37 cellular contexts compared by ENCODE assay signal in genomic region chr9:33255471-33255870, GRCh38. TPM values are rescaled to one million over a fixed set of nuclear protein-coding genes. Genes with fewer than 3 reads are reported as not detected.
"Had no signal": no experiment of that assay in that cellular context is flagged by ENCODE, and none has a peak within 500 bp of the region (broad histone marks: within the 10 kb centered on the region; RNA-seq: fewer than 3 reads in every experiment).

No MANE protein-coding gene starts in this region.

- H3K27ac Mint-ChIP-seq: memory B cell; mesothelial cell of epicardium; natural killer cell treated with Interleukin-12 subunit alpha and Interleukin-12 subunit beta and Interleukin-15 and Interleukin-18, amount 100 ng/mL, for 72 hours; stimulated activated memory B cell treated with anti-CD40 and anti-IgM and Interleukin-4, amounts not matched to agents 10 μg/mL and 1 μg/mL and 100 μg/mL, for 72 hours had no signal

- H3K9me3 ChIP-seq: esophagus muscularis mucosa, heart right ventricle, left ventricle myocardium inferior, lower lobe of right lung, mucosa of descending colon, neutrophil, pancreas, spleen, thoracic aorta, tibial nerve, upper lobe of right lung, uterus had no signal

- FAIRE-seq: endometrium, islet of Langerhans, pancreas had no signal

- H3K36me3 ChIP-seq: uterus had no signal

- H3K4me1 ChIP-seq: esophagus muscularis mucosa, lower lobe of right lung, pancreas, tibial nerve, upper lobe of right lung, uterus had no signal

- ATAC-seq: effector memory CD8-positive, alpha-beta T cell; left colon; lower lobe of right lung; mucosa of descending colon; natural killer cell treated with Interleukin-12 subunit alpha and Interleukin-12 subunit beta and Interleukin-15 and Interleukin-18, amount 100 ng/mL, for 72 hours; pancreas; right cardiac atrium; stimulated activated memory B cell treated with anti-CD40 and anti-IgM and Interleukin-4, amounts not matched to agents 10 μg/mL and 1 μg/mL and 100 μg/mL, for 72 hours; stimulated activated naive CD8-positive, alpha-beta T cell treated with anti-CD3 and anti-CD28 coated beads, Interleukin-15, Interleukin-2, amounts not matched to agents 100 U/mL and 50 U/mL, for 24 hours; upper lobe of right lung had no signal

- H3K4me3 Mint-ChIP-seq: effector memory CD8-positive, alpha-beta T cell; memory B cell; mesothelial cell of epicardium; naive B cell; natural killer cell treated with Interleukin-12 subunit alpha and Interleukin-12 subunit beta and Interleukin-15 and Interleukin-18, amount 100 ng/mL, for 72 hours; neural crest cell; stimulated activated memory B cell treated with anti-CD40 and anti-IgM and Interleukin-4, amounts not matched to agents 10 μg/mL and 1 μg/mL and 100 μg/mL, for 72 hours had no signal

- H3K4me1 Mint-ChIP-seq: mesothelial cell of epicardium, neural crest cell had no signal

- H3K27me3 ChIP-seq: esophagus muscularis mucosa, heart right ventricle, neutrophil, pancreas, spleen, tibial nerve, upper lobe of right lung, uterus had no signal

- DNase-seq: cortex of kidney; effector memory CD8-positive, alpha-beta T cell; foreskin melanocyte; glutamatergic neuron; heart right ventricle; hippocampal formation; kidney glomerular epithelial cell; left colon; left ventricle myocardium inferior; lower lobe of right lung; mucosa of descending colon; naive B cell; pancreas; right cardiac atrium; spleen; stimulated activated CD4-positive, alpha-beta T cell treated with anti-CD3 and anti-CD28 coated beads, Interleukin-4, amount 100 ng/mL, for 4 hours; stimulated activated naive CD8-positive, alpha-beta T cell treated with anti-CD3 and anti-CD28 coated beads, Interleukin-15, Interleukin-2, amounts not matched to agents 100 U/mL and 50 U/mL, for 24 hours; substantia nigra; upper lobe of right lung; uterus had no signal

- H3K27me3 Mint-ChIP-seq: effector memory CD8-positive, alpha-beta T cell; memory B cell; naive B cell; natural killer cell treated with Interleukin-12 subunit alpha and Interleukin-12 subunit beta and Interleukin-15 and Interleukin-18, amount 100 ng/mL, for 72 hours; stimulated activated memory B cell treated with anti-CD40 and anti-IgM and Interleukin-4, amounts not matched to agents 10 μg/mL and 1 μg/mL and 100 μg/mL, for 72 hours had no signal

- H3K9me3 Mint-ChIP-seq: effector memory CD8-positive, alpha-beta T cell; memory B cell; mesothelial cell of epicardium; naive B cell; natural killer cell treated with Interleukin-12 subunit alpha and Interleukin-12 subunit beta and Interleukin-15 and Interleukin-18, amount 100 ng/mL, for 72 hours; neural crest cell; stimulated activated memory B cell treated with anti-CD40 and anti-IgM and Interleukin-4, amounts not matched to agents 10 μg/mL and 1 μg/mL and 100 μg/mL, for 72 hours had no signal

- H3K4me3 ChIP-seq: esophagus muscularis mucosa, heart right ventricle, left ventricle myocardium inferior, lower lobe of right lung, mucosa of descending colon, pancreas, skin epidermis, spleen, thoracic aorta, tibial nerve, upper lobe of right lung, uterus had no signal

- H3K27ac ChIP-seq: esophagus muscularis mucosa, heart right ventricle, left ventricle myocardium inferior, lower lobe of right lung, neutrophil, pancreas, spleen, thoracic aorta, tibial nerve, upper lobe of right lung, uterus had no signal

RNA-seq across cellular contexts. Expression of gene SPINK4, which starts 15.5 kb away (rescaled TPM):
- total RNA-seq: dermis microvascular lymphatic vessel endothelial cell; epithelial cell of proximal tubule; esophagus muscularis mucosa; fibroblast of lung; heart right ventricle; left ventricle myocardium inferior; lower lobe of right lung; mesothelial cell of epicardium; natural killer cell treated with Interleukin-12 subunit alpha and Interleukin-12 subunit beta and Interleukin-15 and Interleukin-18, amount 100 ng/mL, for 72 hours; neural crest cell; omental fat pad; posterior vena cava; right cardiac atrium; spleen; thoracic aorta; tibial nerve; upper lobe of right lung; uterus had no signal
- polyA plus RNA-seq: fibroblast of lung, heart right ventricle, right cardiac atrium had no signal
